In the genomic region with DNA sequence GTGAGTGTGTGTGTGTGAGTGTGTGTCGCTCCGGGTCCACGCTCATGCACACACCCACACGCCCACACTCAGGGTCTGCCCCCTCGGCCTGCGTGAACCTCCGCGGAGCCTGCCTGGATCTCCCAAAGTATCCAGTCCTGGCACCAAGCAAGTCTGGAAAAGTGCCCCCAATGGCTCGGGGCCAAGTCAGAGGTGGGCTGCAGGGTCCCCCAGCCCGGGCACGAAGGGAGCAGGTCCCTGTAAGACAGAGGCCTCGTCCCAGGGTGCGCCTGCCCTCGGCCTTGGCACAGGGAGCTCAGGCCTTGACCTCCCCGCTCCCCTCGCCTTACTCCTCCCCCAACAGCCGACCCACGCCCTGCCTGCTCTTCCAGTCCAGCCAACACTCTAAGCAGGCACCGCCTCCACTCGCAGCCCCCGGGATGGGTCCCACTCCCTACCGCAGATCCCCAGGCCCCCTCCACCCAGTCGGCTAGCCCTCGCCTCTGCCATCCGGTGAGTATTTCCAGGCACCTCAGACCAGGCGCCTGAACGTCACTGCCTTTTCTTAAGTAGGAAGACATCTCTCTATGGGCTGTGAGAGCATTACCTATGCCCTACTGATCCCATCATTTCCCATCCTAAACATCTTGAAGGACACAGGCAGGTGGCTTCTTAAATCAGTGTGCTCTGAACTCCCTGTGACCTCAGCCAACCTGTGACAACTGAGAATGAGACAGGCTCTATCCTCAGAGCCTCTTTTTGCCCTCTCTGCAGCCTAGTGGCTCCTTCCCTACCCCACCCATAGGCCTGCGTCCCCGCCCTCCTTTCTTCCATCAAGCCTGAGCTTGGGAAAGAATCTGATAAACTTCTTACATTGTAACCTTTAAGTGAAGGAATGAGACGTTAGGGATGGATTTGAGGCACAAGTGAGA, we compare ENCODE assay signal across 8 cellular contexts. TPM values are rescaled to one million over a fixed set of nuclear protein-coding genes. Genes with fewer than 3 reads are reported as not detected.
DNase-seq lines count a peak whose midpoint lies in the region; ATAC-seq and TF ChIP-seq lines count a peak whose summit lies in the region.

No MANE protein-coding gene starts in this region.

- H3K27me3 ChIP-seq in CD4-positive, alpha-beta T cell (ENCODE audit: control insufficient read depth, insufficient read depth, low read length): peaks cover 5% of the 10 kb centered on the region
- H3K27me3 ChIP-seq in body of pancreas: no peaks in the 10 kb centered on the region
- no peaks in the 10 kb centered on the region for H3K27me3 ChIP-seq in kidney epithelial cell (ENCODE audit: control insufficient read depth, insufficient read depth, low read length)

- H3K27me3 Mint-ChIP-seq in CD4-positive, alpha-beta T cell: peaks cover 32% of the 10 kb centered on the region

- H3K36me3 ChIP-seq in body of pancreas (replicated peaks in 1 of 2; ENCODE audit: insufficient read depth in 1 of 2, low read depth in 2 of 2) (no peaks in the 10 kb centered on the region), kidney epithelial cell (ENCODE audit: control insufficient read depth, insufficient read depth, low read length) (no peaks in the 10 kb centered on the region)

- peak overlapping the region; percentile 59 to 68 for H3K4me3 ChIP-seq in body of pancreas
- peak overlapping the region; percentile 94 for H3K4me3 ChIP-seq in kidney epithelial cell (ENCODE audit: low read depth, low read length)

- no peaks in the 10 kb centered on the region for H3K9me3 Mint-ChIP-seq in CD4-positive, alpha-beta T cell

- no peaks in the 10 kb centered on the region for H3K36me3 Mint-ChIP-seq in CD4-positive, alpha-beta T cell (ENCODE audit: low read depth)

- WGBS in body of pancreas, 2 donors: 11 to 30% methylated on average over 3 to 30 of the region's 30 CpGs

- no peak for DNase-seq in CD4-positive, alpha-beta T cell
- peak; percentile 42 to 51 (median 50) for DNase-seq in body of pancreas
- DNase-seq in kidney epithelial cell (ENCODE audit: low read depth): no peak
- no peak for DNase-seq in stimulated activated naive CD8-positive, alpha-beta T cell treated with anti-CD3 and anti-CD28 coated beads, Interleukin-15, Interleukin-2, amounts not matched to agents 100 U/mL and 50 U/mL, for 24 hours
- DNase-seq in GF-D8 (lab: John Stamatoyannopoulos, UW): no peak
- DNase-seq in UCSD-AML1 (lab: John Stamatoyannopoulos, UW; ENCODE audit: unreplicated experiment): no peak

- no peak for ATAC-seq in CD4-positive, alpha-beta T cell (ENCODE audit: poor library complexity)
- ATAC-seq in HG03354 (IDR thresholded peaks at IDR 0.05; ENCODE audit: poor library complexity, severe bottlenecking, unreplicated experiment): peak; percentile 33
- peak; percentile 28 for ATAC-seq in body of pancreas
- ATAC-seq in stimulated activated naive CD8-positive, alpha-beta T cell treated with anti-CD3 and anti-CD28 coated beads, Interleukin-15, Interleukin-2, amounts not matched to agents 100 U/mL and 50 U/mL, for 24 hours: peak; percentile 12
- ATAC-seq in GM21390 (IDR thresholded peaks at IDR 0.05; ENCODE audit: unreplicated experiment): no peak

- peaks cover 19% of the 10 kb centered on the region for H3K4me1 Mint-ChIP-seq in CD4-positive, alpha-beta T cell (ENCODE audit: low read depth)

- no peak overlapping the region for H3K27ac Mint-ChIP-seq in CD4-positive, alpha-beta T cell

- H3K4me3 Mint-ChIP-seq in CD4-positive, alpha-beta T cell: peak overlapping the region; percentile 82

- H3K27ac ChIP-seq in CD4-positive, alpha-beta T cell (ENCODE audit: low read depth, low read length): no peak overlapping the region
- H3K27ac ChIP-seq in body of pancreas: peak overlapping the region; percentile 82 to 95 (median 93)

- intact Hi-C loops in CD4-positive, alpha-beta T cell (cut with DNase I, micrococcal nuclease): no loop called here
- intact Hi-C loops in body of pancreas (cut with DNase I): no loop called here

- no peak for TF ChIP-seq POLR2A in body of pancreas (IDR thresholded peaks at IDR 0.05)

- no peaks in the 10 kb centered on the region for H3K9me3 ChIP-seq in CD4-positive, alpha-beta T cell (ENCODE audit: control insufficient read depth, low read length)
- H3K9me3 ChIP-seq in body of pancreas: no peaks in the 10 kb centered on the region

- POLR2A ChIA-PET in CD4-positive, alpha-beta T cell (lab: Charles Lee): no interaction called here

- no peak for TF ChIP-seq CTCF in CD4-positive, alpha-beta T cell (IDR thresholded peaks at IDR 0.05)
- TF ChIP-seq CTCF in body of pancreas (IDR thresholded peaks at IDR 0.05) (no peak), kidney epithelial cell (IDR thresholded peaks at IDR 0.05; ENCODE audit: insufficient read depth, low read length, poor library complexity, severe bottlenecking) (no peak)

- H3K4me1 ChIP-seq in body of pancreas: peaks cover 45% of the 10 kb centered on the region

- CTCF ChIA-PET in CD4-positive, alpha-beta T cell (lab: Charles Lee): no interaction called here

RNA-seq across cellular contexts. Expression of gene FAM114A1, which starts 0.7 kb away (rescaled TPM):
- total RNA-seq in CD4-positive, alpha-beta T cell: not detected
- total RNA-seq in body of pancreas (10 to 100 TPM; 30.6 to 43.2 TPM), kidney epithelial cell (39.6 and 53.9 TPM in 2 replicates)

RNA-seq across cellular contexts. Expression of gene TLR6, which starts 11.7 kb away (rescaled TPM):
- total RNA-seq in CD4-positive, alpha-beta T cell: 1 to 10 TPM in 1 of 2 experiments, under 1 TPM in 1; 0.69 to 1.3 TPM
- 1 to 10 TPM in 1 of 2 donors, under 1 TPM in 1; 0.99 to 1.8 TPM for total RNA-seq in body of pancreas
- total RNA-seq in kidney epithelial cell: 1.1 and 1.3 TPM in 2 replicates

Comparison
In these comparisons a context has a peak if more than half of its experiments do, and no peak if none do; other contexts are left out.
1. ATAC-seq: peak in HG03354 (single experiment), body of pancreas (single experiment) and stimulated activated naive CD8-positive, alpha-beta T cell treated with anti-CD3 and anti-CD28 coated beads, Interleukin-15, Interleukin-2, amounts not matched to agents 100 U/mL and 50 U/mL, for 24 hours (single experiment); none in CD4-positive, alpha-beta T cell (single experiment) and GM21390 (single experiment).
2. DNase-seq: peak in body of pancreas (4 of 4); none in CD4-positive, alpha-beta T cell (0 of 10), kidney epithelial cell (single experiment), stimulated activated naive CD8-positive, alpha-beta T cell treated with anti-CD3 and anti-CD28 coated beads, Interleukin-15, Interleukin-2, amounts not matched to agents 100 U/mL and 50 U/mL, for 24 hours (single experiment), GF-D8 (single experiment) and UCSD-AML1 (single experiment).
3. RNA of gene FAM114A1, which starts 0.7 kb away (total RNA-seq): 39.6 to 53.9 TPM in kidney epithelial cell and 30.6 to 43.2 TPM in body of pancreas; not detected in CD4-positive, alpha-beta T cell; every median in the first group is over 10 times any median in the second.